Comparison of ENCODE assay signal across 33 cellular contexts in genomic region chr1:235468009-235468408, GRCh38.
"Had no signal": no experiment of that assay in that cellular context is flagged by ENCODE, and none has a peak within 500 bp of the region (broad histone marks: within the 10 kb centered on the region; RNA-seq: fewer than 3 reads in every experiment).

No MANE protein-coding gene starts in this region.

- H3K4me2 ChIP-seq: hepatocyte, neural progenitor cell, smooth muscle cell had no signal

- H3K27me3 Mint-ChIP-seq: activated CD4-positive, alpha-beta T cell treated with anti-CD3 and anti-CD28 coated beads for 36 hours; memory B cell; stimulated activated memory B cell treated with anti-CD40 and anti-IgM and Interleukin-4, amounts not matched to agents 10 μg/mL and 1 μg/mL and 100 μg/mL, for 72 hours; stimulated activated naive CD8-positive, alpha-beta T cell treated with anti-CD3 and anti-CD28 coated beads, Interleukin-15, amount 100 ng/mL, for 72 hours had no signal

- FAIRE-seq: colon, endometrium, keratinocyte had no signal

- H3K4me3 Mint-ChIP-seq: activated CD4-positive, alpha-beta T cell treated with anti-CD3 and anti-CD28 coated beads for 36 hours; activated T-cell treated with anti-CD3 and anti-CD28 coated beads, Interleukin-2, amount 50 U/mL, for 72 hours; memory B cell; natural killer cell; neural progenitor cell; stimulated activated memory B cell treated with anti-CD40 and anti-IgM and Interleukin-4, amounts not matched to agents 10 μg/mL and 1 μg/mL and 100 μg/mL, for 72 hours; stimulated activated naive CD8-positive, alpha-beta T cell treated with anti-CD3 and anti-CD28 coated beads, Interleukin-15, amount 100 ng/mL, for 72 hours; T-helper 2 cell treated with Interferon-gamma antibody and Interleukin-4, amounts not matched to agents 5 μg/mL and 100 μg/mL, for 36 hours had no signal

- H3K9ac ChIP-seq: neural progenitor cell had no signal

- H3K79me2 ChIP-seq: hepatocyte had no signal

- H3K4me1 ChIP-seq: gastrocnemius medialis, neural progenitor cell, right atrium auricular region, upper lobe of left lung, vagina had no signal

- H3K27ac ChIP-seq: gastrocnemius medialis, hepatocyte, neural progenitor cell, right atrium auricular region, upper lobe of left lung, vagina had no signal

- ATAC-seq: activated CD4-positive, alpha-beta T cell treated with anti-CD3 and anti-CD28 coated beads for 36 hours; activated naive CD4-positive, alpha-beta T cell treated with anti-CD3 and anti-CD28 coated beads, Interleukin-2, amount 50 U/mL, for 72 hours; activated T-cell treated with anti-CD3 and anti-CD28 coated beads, Interleukin-2, amount 50 U/mL, for 72 hours; gastrocnemius medialis; left colon; natural killer cell; stimulated activated memory B cell treated with anti-CD40 and anti-IgM and Interleukin-4, amounts not matched to agents 10 μg/mL and 1 μg/mL and 100 μg/mL, for 72 hours; stimulated activated naive CD8-positive, alpha-beta T cell treated with anti-CD3 and anti-CD28 coated beads, Interleukin-15, amount 100 ng/mL, for 72 hours had no signal

- DNase-seq: activated CD4-positive, alpha-beta T cell treated with anti-CD3 and anti-CD28 coated beads for 36 hours; activated CD4-positive, alpha-beta T cell treated with anti-CD3 and anti-CD28 coated beads, Interleukin-2, amount 50 U/mL, for 4 hours; activated CD4-positive, CD25-positive, alpha-beta regulatory T cell; activated naive CD4-positive, alpha-beta T cell; activated T-cell treated with anti-CD3 and anti-CD28 coated beads for 4 hours; activated T-cell treated with anti-CD3 and anti-CD28 coated beads, Interleukin-2, amount 50 U/mL, for 72 hours; anterior cingulate cortex; central memory CD4-positive, alpha-beta T cell; effector CD8-positive, alpha-beta T cell; erythroblast; gastrocnemius medialis; left colon; natural killer cell; occipital lobe; stimulated activated CD4-positive, alpha-beta T cell treated with anti-CD3 and anti-CD28 coated beads, Interleukin-1b, Interleukin-23, amount 100 ng/mL, for 48 hours; stimulated activated CD4-positive, alpha-beta T cell treated with anti-CD3 and anti-CD28 coated beads, Interleukin-4, amount 100 ng/mL, for 4 hours; stimulated activated CD8-positive, alpha-beta memory T cell treated with anti-CD3 and anti-CD28 coated beads, Interleukin-4, amount 100 ng/mL, for 48 hours; stimulated activated naive CD8-positive, alpha-beta T cell treated with anti-CD3 and anti-CD28 coated beads, Interleukin-15, amount 100 ng/mL, for 72 hours; substantia nigra; T-helper 1 cell had no signal

- H3K4me1 Mint-ChIP-seq: activated CD4-positive, alpha-beta T cell treated with anti-CD3 and anti-CD28 coated beads for 36 hours; memory B cell; neural progenitor cell; stimulated activated memory B cell treated with anti-CD40 and anti-IgM and Interleukin-4, amounts not matched to agents 10 μg/mL and 1 μg/mL and 100 μg/mL, for 72 hours; stimulated activated naive CD8-positive, alpha-beta T cell treated with anti-CD3 and anti-CD28 coated beads, Interleukin-15, amount 100 ng/mL, for 72 hours had no signal

- H3K36me3 Mint-ChIP-seq: natural killer cell had no signal

- H3K4me3 ChIP-seq: gastrocnemius medialis, hepatocyte, neural progenitor cell, right atrium auricular region, smooth muscle cell, upper lobe of left lung, vagina had no signal

- H3K27me3 ChIP-seq: gastrocnemius medialis, hepatocyte, neural progenitor cell, right atrium auricular region, upper lobe of left lung, vagina had no signal

- H3K9me3 Mint-ChIP-seq: activated naive CD4-positive, alpha-beta T cell treated with anti-CD3 and anti-CD28 coated beads, Interleukin-2, amount 50 U/mL, for 72 hours; activated T-cell treated with anti-CD3 and anti-CD28 coated beads, Interleukin-2, amount 50 U/mL, for 72 hours; memory B cell; natural killer cell; neural progenitor cell; stimulated activated memory B cell treated with anti-CD40 and anti-IgM and Interleukin-4, amounts not matched to agents 10 μg/mL and 1 μg/mL and 100 μg/mL, for 72 hours; stimulated activated naive CD8-positive, alpha-beta T cell treated with anti-CD3 and anti-CD28 coated beads, Interleukin-15, amount 100 ng/mL, for 72 hours; T-helper 2 cell treated with Interferon-gamma antibody and Interleukin-4, amounts not matched to agents 5 μg/mL and 100 μg/mL, for 36 hours had no signal

- H3K9me3 ChIP-seq: gastrocnemius medialis, right atrium auricular region, upper lobe of left lung, vagina had no signal

- H2AFZ ChIP-seq: hepatocyte, neural progenitor cell had no signal

- H3K27ac Mint-ChIP-seq: activated CD4-positive, alpha-beta T cell treated with anti-CD3 and anti-CD28 coated beads for 36 hours; activated naive CD4-positive, alpha-beta T cell treated with anti-CD3 and anti-CD28 coated beads, Interleukin-2, amount 50 U/mL, for 72 hours; activated T-cell treated with anti-CD3 and anti-CD28 coated beads, Interleukin-2, amount 50 U/mL, for 72 hours; memory B cell; natural killer cell; neural progenitor cell; stimulated activated memory B cell treated with anti-CD40 and anti-IgM and Interleukin-4, amounts not matched to agents 10 μg/mL and 1 μg/mL and 100 μg/mL, for 72 hours; stimulated activated naive CD8-positive, alpha-beta T cell treated with anti-CD3 and anti-CD28 coated beads, Interleukin-15, amount 100 ng/mL, for 72 hours; T-helper 2 cell treated with Interferon-gamma antibody and Interleukin-4, amounts not matched to agents 5 μg/mL and 100 μg/mL, for 36 hours had no signal
